Comparison of ENCODE assay signal across 17 cellular contexts in genomic region chr3:26963356-26963742, GRCh38.
DNase-seq lines count a peak whose midpoint lies in the region; ATAC-seq, FAIRE-seq and TF ChIP-seq lines count a peak whose summit lies in the region.
"Had no signal": no experiment of that assay in that cellular context is flagged by ENCODE, and none has a peak within 500 bp of the region (broad histone marks: within the 10 kb centered on the region; RNA-seq: fewer than 3 reads in every experiment).

No MANE protein-coding gene starts in this region.

- no peak overlapping the region for H2BK12ac ChIP-seq in H1 (ENCODE audit: low read depth, low read length)

- H3K36me3 Mint-ChIP-seq in activated naive CD8-positive, alpha-beta T cell treated with anti-CD3 and anti-CD28 coated beads for 36 hours: no peaks in the 10 kb centered on the region
- H3K36me3 Mint-ChIP-seq: activated CD4-positive, alpha-beta memory T cell treated with anti-CD3 and anti-CD28 coated beads for 36 hours had no signal

- peak; percentile 26 to 37 for TF ChIP-seq RAD21 in H1 (IDR thresholded peaks at IDR 0.05 in 1 of 2, conservative IDR thresholded peaks at IDR 0.05 in 1 of 2; ENCODE audit: low read depth in 2 of 2, low read length in 2 of 2)

- H3K4me2 ChIP-seq in H1 (ENCODE audit: insufficient read depth in 1 of 2, low read depth in 2 of 2, low read length in 2 of 2): no peak overlapping the region

- H3K4ac ChIP-seq in H1 (replicated peaks; ENCODE audit: insufficient read length, low read depth, low read length): no peak overlapping the region

- no peaks in the 10 kb centered on the region for H3K4me1 Mint-ChIP-seq in activated naive CD8-positive, alpha-beta T cell treated with anti-CD3 and anti-CD28 coated beads for 36 hours
- H3K4me1 Mint-ChIP-seq: B cell had no signal

- H3K56ac ChIP-seq in H1 (replicated peaks; ENCODE audit: insufficient read length, low read depth, low read length): no peak overlapping the region

- H3K4me1 ChIP-seq in H1 (replicated peaks in 1 of 4; ENCODE audit: control insufficient read depth in 3 of 4, insufficient read depth in 4 of 4, low read length in 3 of 4): no peaks in the 10 kb centered on the region
- no peaks in the 10 kb centered on the region for H3K4me1 ChIP-seq in testis
- H3K4me1 ChIP-seq in pancreas: no peaks in the 10 kb centered on the region

- no peaks in the 10 kb centered on the region for H4K20me1 ChIP-seq in H1 (replicated peaks in 1 of 2; ENCODE audit: control insufficient read depth in 1 of 2, insufficient read depth in 2 of 2, low read length in 2 of 2)

- no peaks in the 10 kb centered on the region for H3K79me1 ChIP-seq in H1 (ENCODE audit: low read depth, low read length)

- H3K36me3 ChIP-seq in H1 (ENCODE audit: control insufficient read depth in 2 of 4, insufficient read depth in 4 of 4, low read length in 3 of 4) (no peaks in the 10 kb centered on the region), testis (ENCODE audit: low read depth, missing control alignments) (no peaks in the 10 kb centered on the region), pancreas (no peaks in the 10 kb centered on the region)

- no peak overlapping the region for H2BK15ac ChIP-seq in H1 (ENCODE audit: low read length)

- 90% methylated on average over 5 of the region's 5 CpGs; no CpG with 5 or more reads in 1 of the 2 experiments for WGBS in H1 (ENCODE audit: extremely low coverage in 1 of 2, insufficient coverage in 1 of 2, insufficient read length in 1 of 2, insufficient replicate concordance in 2 of 2, low coverage in 1 of 2, low lambda C conversion rate in 2 of 2, missing lambda C conversion rate in 1 of 2), 2 experiments
- 58 to 63% methylated on average over 5 of the region's 5 CpGs for WGBS in testis, 2 donors
- 84 to 87% methylated on average over 5 of the region's 5 CpGs for WGBS in pancreas, 2 donors

- no peak overlapping the region for H3K23ac ChIP-seq in H1 (ENCODE audit: insufficient read length)

- no peak overlapping the region for H2BK120ac ChIP-seq in H1 (replicated peaks; ENCODE audit: low read depth, low read length)

- no peak overlapping the region for H3K14ac ChIP-seq in H1 (ENCODE audit: insufficient read length)

- no peak for FAIRE-seq in H1 (lab: Jason Lieb, UNC)
- FAIRE-seq in pancreas (lab: Jason Lieb, UNC): no peak
- FAIRE-seq: G401.6 had no signal

- H3K27ac Mint-ChIP-seq in activated naive CD8-positive, alpha-beta T cell treated with anti-CD3 and anti-CD28 coated beads for 36 hours: no peak overlapping the region
- H3K27ac Mint-ChIP-seq: activated CD4-positive, alpha-beta memory T cell treated with anti-CD3 and anti-CD28 coated beads for 36 hours; activated naive CD4-positive, alpha-beta T cell treated with anti-CD3 and anti-CD28 coated beads for 36 hours; B cell had no signal

- no peak overlapping the region for H4K8ac ChIP-seq in H1 (ENCODE audit: extremely low read depth, insufficient read depth, low read length)

- POLR2A ChIA-PET in H1 (lab: Charles Lee; ENCODE audit: partially characterized antibody): no interaction called here

- DNase-seq in Right ventricle myocardium superior (no peak), left cardiac atrium (no peak), NB4 (ENCODE audit: low read depth) (peak; percentile 10), H1 (ENCODE audit: low read depth in 1 of 2, low spot score in 2 of 2) (no peak), testis (no peak), pancreas (no peak), kidney tubule cell (ENCODE audit: low spot score) (no peak)
- DNase-seq in activated naive CD8-positive, alpha-beta T cell treated with anti-CD3 and anti-CD28 coated beads for 36 hours: no peak
- DNase-seq: activated CD4-positive, alpha-beta memory T cell treated with anti-CD3 and anti-CD28 coated beads for 36 hours; activated naive CD4-positive, alpha-beta T cell treated with anti-CD3 and anti-CD28 coated beads for 36 hours; hypothalamus; NCI-H748 treated with DMSO at 0.1 percent for 48 hours; stimulated activated CD4-positive, alpha-beta T cell treated with anti-CD3 and anti-CD28 coated beads, Interleukin-4, amount 100 ng/mL, for 1 hour; stimulated activated naive CD4-positive, alpha-beta T cell had no signal

- TF ChIP-seq POLR2A in NB4 (IDR thresholded peaks at IDR 0.05; ENCODE audit: extremely low read depth, insufficient read length) (no peak), H1 (IDR thresholded peaks at IDR 0.05; ENCODE audit: control extremely low read depth in 1 of 2, low read depth in 2 of 2, low read length in 2 of 2) (no peak), testis (IDR thresholded peaks at IDR 0.05) (no peak)

- H3K27me3 ChIP-seq in H1 (replicated peaks in 1 of 4; ENCODE audit: control insufficient read depth in 3 of 4, extremely low read depth in 1 of 4, insufficient read depth in 3 of 4, low read length in 3 of 4): no peaks in the 10 kb centered on the region
- H3K27me3 ChIP-seq in testis: no peaks in the 10 kb centered on the region
- H3K27me3 ChIP-seq in pancreas: no peaks in the 10 kb centered on the region

- CTCF ChIA-PET in H1 (lab: Charles Lee; ENCODE audit: partially characterized antibody): no interaction called here

- no peak overlapping the region for H3K18ac ChIP-seq in H1 (ENCODE audit: extremely low read depth, low read length)

- intact Hi-C loops in Right ventricle myocardium superior (cut with DNase I): no loop called here
- intact Hi-C loops in left cardiac atrium (cut with DNase I): no loop called here
- intact Hi-C loops in testis (cut with DNase I; ENCODE audit: low total_unique reads): no loop called here
- intact Hi-C loops in pancreas (cut with DNase I): no loop called here

- H3K27ac ChIP-seq in H1 (ENCODE audit: low read depth, low read length) (no peak overlapping the region), testis (no peak overlapping the region), pancreas (no peak overlapping the region)

- no peak overlapping the region for H4K5ac ChIP-seq in H1 (ENCODE audit: insufficient read length, low read depth, low read length)

- H3K4me3 Mint-ChIP-seq in activated naive CD8-positive, alpha-beta T cell treated with anti-CD3 and anti-CD28 coated beads for 36 hours: no peak overlapping the region
- H3K4me3 Mint-ChIP-seq: activated CD4-positive, alpha-beta memory T cell treated with anti-CD3 and anti-CD28 coated beads for 36 hours; activated naive CD4-positive, alpha-beta T cell treated with anti-CD3 and anti-CD28 coated beads for 36 hours; B cell had no signal

- no peak overlapping the region for H2BK5ac ChIP-seq in H1 (ENCODE audit: low read depth, low read length)

- no peak overlapping the region for H2AK5ac ChIP-seq in H1 (ENCODE audit: low read depth, low read length)

- peak; percentile 49 for ATAC-seq in Right ventricle myocardium superior (ENCODE audit: poor library complexity)
- ATAC-seq in left cardiac atrium: no peak
- no peak for ATAC-seq in pancreas

- H2AFZ ChIP-seq in H1 (ENCODE audit: low read length): no peak overlapping the region

- H3K79me2 ChIP-seq in H1 (ENCODE audit: control insufficient read depth in 1 of 2, insufficient read depth in 2 of 2, low read length in 2 of 2): no peaks in the 10 kb centered on the region

- H2BK20ac ChIP-seq in H1 (ENCODE audit: low read length): no peak overlapping the region

- peaks cover 3% of the 10 kb centered on the region for H3K27me3 Mint-ChIP-seq in activated naive CD8-positive, alpha-beta T cell treated with anti-CD3 and anti-CD28 coated beads for 36 hours
- H3K27me3 Mint-ChIP-seq: activated CD4-positive, alpha-beta memory T cell treated with anti-CD3 and anti-CD28 coated beads for 36 hours; B cell had no signal

- H3K9me3 Mint-ChIP-seq in activated naive CD8-positive, alpha-beta T cell treated with anti-CD3 and anti-CD28 coated beads for 36 hours: peaks cover 1% of the 10 kb centered on the region

- H3K23me2 ChIP-seq in H1 (ENCODE audit: low read depth, low read length): no peaks in the 10 kb centered on the region

- H3K9ac ChIP-seq in H1 (replicated peaks in 1 of 4; ENCODE audit: extremely low read depth in 1 of 4, low read depth in 3 of 4, low read length in 3 of 4): no peak overlapping the region

- H3K4me3 ChIP-seq in NB4 (ENCODE audit: low read depth, low read length) (no peak overlapping the region), H1 (ENCODE audit: extremely low read depth in 1 of 4, insufficient read depth in 2 of 4, low read depth in 3 of 4, low read length in 4 of 4) (no peak overlapping the region), testis (no peak overlapping the region), pancreas (no peak overlapping the region)
- H3K4me3 ChIP-seq: lung had no signal

- peaks cover 0 to 4% of the 10 kb centered on the region in 2 experiments; a peak in 1 of 4 replicates for H3K9me3 ChIP-seq in H1 (ENCODE audit: insufficient read depth in 2 of 2, low read depth in 1 of 2, low read length in 1 of 2)
- H3K9me3 ChIP-seq in testis: no peaks in the 10 kb centered on the region
- H3K9me3 ChIP-seq in pancreas: no peaks in the 10 kb centered on the region

- no peak for TF ChIP-seq EP300 in H1 (IDR thresholded peaks at IDR 0.05; ENCODE audit: borderline replicate concordance in 1 of 2, low read depth in 2 of 2, low read length in 2 of 2)

- TF ChIP-seq CTCF in NB4 (IDR thresholded peaks at IDR 0.05; ENCODE audit: low read depth, low read length) (peak; percentile 25), H1 (IDR thresholded peaks at IDR 0.05; ENCODE audit: control extremely low read depth in 1 of 3, insufficient read depth in 1 of 3, low read depth in 1 of 3, low read length in 3 of 3) (peak in 1 of 3 experiments; percentile 53; a peak in 2 of 4 replicates), testis (IDR thresholded peaks at IDR 0.05) (peak in 2 of 3 experiments; percentile 5 to 33), pancreas (IDR thresholded peaks at IDR 0.05) (no peak)

- no peak overlapping the region for H4K91ac ChIP-seq in H1 (replicated peaks; ENCODE audit: insufficient read length, low read length)

TF ChIP-seq in H1, 55 proteins besides CTCF, POLR2A, EP300 and RAD21 (continues in another document):
- no peak for TF ChIP-seq NRF1 (IDR thresholded peaks at IDR 0.05; ENCODE audit: low read depth, low read length)
- TF ChIP-seq SP4 (IDR thresholded peaks at IDR 0.05; ENCODE audit: low read length): no peak
- no peak for TF ChIP-seq JUN (IDR thresholded peaks at IDR 0.05; ENCODE audit: low read depth, low read length)
- TF ChIP-seq NANOG (IDR thresholded peaks at IDR 0.05; ENCODE audit: insufficient read depth, low read depth, low read length, poor library complexity, severe bottlenecking): no peak
- TF ChIP-seq EGR1 (IDR thresholded peaks at IDR 0.05; ENCODE audit: borderline replicate concordance, low read depth, low read length): no peak
- TF ChIP-seq KDM1A (IDR thresholded peaks at IDR 0.05; ENCODE audit: borderline replicate concordance, low read length): no peak
- no peak for TF ChIP-seq RFX5 (IDR thresholded peaks at IDR 0.05; ENCODE audit: borderline replicate concordance, low read depth, low read length)
- TF ChIP-seq, protein P1, sequence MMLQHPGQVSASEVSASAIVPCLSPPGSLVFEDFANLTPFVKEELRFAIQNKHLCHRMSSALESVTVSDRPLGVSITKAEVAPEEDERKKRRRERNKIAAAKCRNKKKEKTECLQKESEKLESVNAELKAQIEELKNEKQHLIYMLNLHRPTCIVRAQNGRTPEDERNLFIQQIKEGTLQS (IDR thresholded peaks at IDR 0.05; ENCODE audit: insufficient read depth, low read depth, low read length): no peak
- TF ChIP-seq HDAC2 (IDR thresholded peaks at IDR 0.05; ENCODE audit: borderline replicate concordance in 1 of 2, low read depth in 2 of 2, low read length in 2 of 2): no peak

Comparison
In these comparisons a context has a peak if more than half of its experiments do, and no peak if none do; other contexts are left out.
1. CTCF ChIP-seq: peak in NB4 (single experiment) and testis (2 of 3); none in pancreas (0 of 4).